In the genomic region with DNA sequence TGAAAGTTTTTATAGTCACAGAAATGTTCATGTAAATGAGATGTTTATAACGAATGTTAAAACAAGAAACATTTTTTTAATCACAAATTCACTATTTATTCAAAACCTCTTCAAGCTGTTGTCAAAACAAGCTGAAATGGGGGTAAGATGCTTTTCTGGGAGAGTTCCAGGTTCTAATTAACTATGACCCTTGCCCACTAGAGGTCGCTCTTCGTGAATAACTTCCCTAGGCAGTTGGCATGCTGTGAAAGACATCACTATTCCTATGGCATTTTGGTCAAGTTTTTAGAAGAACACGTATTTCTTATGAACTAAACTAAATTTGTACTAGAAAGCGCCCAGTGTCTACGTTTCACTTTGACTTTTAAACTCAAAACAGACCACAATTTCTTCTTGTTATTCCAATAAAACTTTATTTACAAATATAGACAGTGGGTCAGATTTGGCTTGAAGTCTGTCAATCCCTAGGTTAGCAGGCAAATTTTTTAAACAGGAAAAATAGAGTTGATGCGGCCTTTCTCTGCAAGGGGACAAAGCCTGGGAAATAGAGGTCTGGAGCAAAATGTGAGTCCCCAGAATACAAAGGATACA, we compare ENCODE assay signal across 8 cellular contexts.
DNase-seq lines count a peak whose midpoint lies in the region; ATAC-seq, FAIRE-seq and TF ChIP-seq lines count a peak whose summit lies in the region.

No MANE protein-coding gene starts in this region.

- CTCF ChIA-PET in RWPE1 (lab: Yijun Ruan, JAX) = interaction anchor here (0.6 to 1.0 kb wide), 7 partner anchors 13 to 320 kb away, joined by 3 to 4 read pairs (median 3); no protein-coding TSS in a partner anchor

- ATAC-seq in HG02884 (IDR thresholded peaks at IDR 0.05; ENCODE audit: unreplicated experiment) = no peak

- no peak overlapping the region for H3K27ac ChIP-seq in RWPE1

- peak; percentile 62 for DNase-seq in EL
- DNase-seq in HTR-8/SVneo (ENCODE audit: insufficient read length, low spot score) = peak; percentile 57
- DNase-seq in RWPE1 (ENCODE audit: low spot score) = peak; percentile 48
- peak; percentile 14 for DNase-seq in activated naive CD8-positive, alpha-beta T cell treated with anti-CD3 and anti-CD28 coated beads, Interleukin-2, amount 50 U/mL, for 16 hours (ENCODE audit: low read depth, low spot score)
- DNase-seq in iPS-NIHi7 (ENCODE audit: extremely low spot score) = peak; percentile 76
- peak; percentile 45 for DNase-seq in stimulated activated CD4-positive, alpha-beta T cell treated with anti-CD3 and anti-CD28 coated beads, Interleukin-4, amount 100 ng/mL, for 1 hour
- DNase-seq in cerebellar nuclear complex (lab: John Stamatoyannopoulos, UW) = no peak

- no peak for FAIRE-seq in HTR-8/SVneo (lab: Jason Lieb, UNC)

- TF ChIP-seq CTCF in RWPE1 (conservative IDR thresholded peaks at IDR 0.05; ENCODE audit: low read depth) = peak; percentile 76

- POLR2A ChIA-PET in RWPE1 (lab: Yijun Ruan, JAX; ENCODE audit: low non-redundant PET) = no interaction called here

Comparison
In these comparisons a context has a peak if more than half of its experiments do, and no peak if none do; other contexts are left out.
1. DNase-seq: peak in EL (single experiment), HTR-8/SVneo (single experiment), RWPE1 (single experiment), activated naive CD8-positive, alpha-beta T cell treated with anti-CD3 and anti-CD28 coated beads, Interleukin-2, amount 50 U/mL, for 16 hours (single experiment), iPS-NIHi7 (single experiment) and stimulated activated CD4-positive, alpha-beta T cell treated with anti-CD3 and anti-CD28 coated beads, Interleukin-4, amount 100 ng/mL, for 1 hour (single experiment); none in cerebellar nuclear complex (0 of 2).